In genomic region chr9:132167192-132167591, GRCh38 we compare ENCODE assay signal across 14 cellular contexts.
"Had no signal": no experiment of that assay in that cellular context is flagged by ENCODE, and none has a peak within 500 bp of the region (broad histone marks: within the 10 kb centered on the region; RNA-seq: fewer than 3 reads in every experiment).

No MANE protein-coding gene starts in this region.

- ATAC-seq: left lung; stimulated activated memory B cell treated with anti-CD40 and anti-IgM and Interleukin-4, amounts not matched to agents 10 μg/mL and 1 μg/mL and 100 μg/mL, for 72 hours had no signal

- DNase-seq: activated B cell treated with CpG ODN at 0.5 μM for 24 hours; activated CD4-positive, alpha-beta T cell treated with anti-CD3 and anti-CD28 coated beads for 4 hours; activated naive CD4-positive, alpha-beta T cell treated with Interleukin-2 at 50 U/mL for 16 hours; cortex of kidney; foreskin melanocyte; kidney; nucleus accumbens; retina; spleen; stimulated activated CD4-positive, alpha-beta T cell treated with anti-CD3 and anti-CD28 coated beads, Interleukin-4, amount 100 ng/mL, for 4 hours; testis; upper lobe of left lung had no signal
